Comparison of ENCODE assay signal across 9 cellular contexts in the genomic region with DNA sequence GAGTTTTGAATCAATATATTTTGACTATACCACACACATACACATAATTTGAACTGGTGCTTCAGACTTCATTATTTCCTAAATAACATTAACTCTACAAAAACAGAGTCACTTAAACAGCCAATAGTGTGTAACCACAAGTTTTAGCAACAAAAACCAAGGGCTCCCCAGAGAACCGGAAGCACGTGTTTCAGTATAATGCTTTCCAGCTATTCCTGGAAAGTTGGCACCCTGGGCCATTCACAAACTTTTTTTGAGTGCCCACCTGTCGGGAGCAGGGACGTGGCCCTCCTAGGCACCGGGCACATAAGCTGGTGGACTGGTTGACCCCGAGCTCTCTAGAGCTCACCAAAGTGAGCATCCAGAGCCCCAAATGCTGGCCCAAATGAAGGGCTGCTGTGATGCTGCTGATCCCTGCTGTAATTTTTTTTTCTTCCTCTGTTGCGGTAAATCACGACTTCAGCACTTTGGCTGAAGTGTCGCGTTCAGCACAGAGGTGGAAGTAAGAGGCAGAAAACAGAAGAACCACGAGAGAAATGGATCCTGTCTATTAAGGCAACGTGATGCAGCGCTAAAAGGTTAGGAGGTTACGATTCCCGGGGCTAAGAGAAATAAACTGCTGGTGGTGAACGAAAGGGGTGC. TPM values are rescaled to one million over a fixed set of nuclear protein-coding genes. Genes with fewer than 3 reads are reported as not detected.
DNase-seq lines count a peak whose midpoint lies in the region; ATAC-seq and TF ChIP-seq lines count a peak whose summit lies in the region.
"Had no signal": no experiment of that assay in that cellular context is flagged by ENCODE, and none has a peak within 500 bp of the region (broad histone marks: within the 10 kb centered on the region; RNA-seq: fewer than 3 reads in every experiment).

No MANE protein-coding gene starts in this region.

- no peaks in the 10 kb centered on the region for H3K79me2 ChIP-seq in PC-3 (ENCODE audit: low read length)

- no peak overlapping the region for H3K4me3 Mint-ChIP-seq in MCF 10A (ENCODE audit: unreplicated experiment)
- H3K4me3 Mint-ChIP-seq in activated B cell treated with CpG ODN at 0.5 μM for 24 hours = peak overlapping the region; percentile 81

- no peaks in the 10 kb centered on the region for H3K9me2 ChIP-seq in PC-3 (replicated peaks; ENCODE audit: low read length)

- POLR2A ChIA-PET in MCF 10A (lab: Yijun Ruan, JAX) = no interaction called here
- POLR2A ChIA-PET in activated B cell treated with CpG ODN at 0.5 μM for 24 hours (lab: Charles Lee) = no interaction called here
- POLR2A ChIA-PET in PC-3 (lab: Charles Lee; ENCODE audit: unreplicated experiment) = no interaction called here

- intact Hi-C loops in breast epithelium (cut with DNase I; ENCODE audit: low total_unique reads) = no loop called here
- intact Hi-C loops in MCF 10A (cut with micrococcal nuclease) = no loop called here
- intact Hi-C loops in activated B cell treated with CpG ODN at 0.5 μM for 24 hours (cut with micrococcal nuclease) = loop anchor here (5.0 to 10.0 kb wide), 3 partner anchors 196 to 1416 kb away; a partner anchor contains a TSS
- intact Hi-C loops in PC-3 (cut with micrococcal nuclease) = no loop called here

- DNase-seq in breast epithelium (ENCODE audit: low spot score in 2 of 2) (no peak), MCF 10A (ENCODE audit: unreplicated experiment) (no peak), activated B cell treated with CpG ODN at 0.5 μM for 24 hours (no peak), NCI-H187 treated with DMSO at 0.1 percent for 48 hours (lab: John Stamatoyannopoulos, UW) (no peak), T-helper 9 cell (no peak), PC-3 (no peak)
- DNase-seq: OCI-M1 had no signal

- no peak for TF ChIP-seq CTCF in breast epithelium (IDR thresholded peaks at IDR 0.05)
- TF ChIP-seq CTCF in MCF 10A (IDR thresholded peaks at IDR 0.05; ENCODE audit: unreplicated experiment) = no peak
- no peak for TF ChIP-seq CTCF in activated B cell treated with CpG ODN at 0.5 μM for 24 hours (IDR thresholded peaks at IDR 0.05)
- no peak for TF ChIP-seq CTCF in PC-3 (conservative IDR thresholded peaks at IDR 0.05; ENCODE audit: low read depth, low read length)

- H3K9me3 Mint-ChIP-seq in MCF 10A (ENCODE audit: unreplicated experiment) (no peaks in the 10 kb centered on the region), activated B cell treated with CpG ODN at 0.5 μM for 24 hours (no peaks in the 10 kb centered on the region)

- WGBS in thymus = 4% methylated on average over 16 of the region's 16 CpGs

- BruUV-seq in MCF 10A (replicated peaks; lab: Mats Ljungman, UMichigan) = no TSS peak
- no TSS peak for BruUV-seq in PC-3 (replicated peaks; lab: Mats Ljungman, UMichigan)

- ATAC-seq in activated B cell treated with CpG ODN at 0.5 μM for 24 hours (ENCODE audit: low read depth) (no peak), PC-3 (no peak)

- no peaks in the 10 kb centered on the region for H4K20me1 ChIP-seq in PC-3 (ENCODE audit: low read length)

- no peak overlapping the region for H2AFZ ChIP-seq in PC-3 (ENCODE audit: low read length)

- H3K4me1 Mint-ChIP-seq in MCF 10A (ENCODE audit: insufficient read depth, unreplicated experiment) = no peaks in the 10 kb centered on the region
- H3K4me1 Mint-ChIP-seq in activated B cell treated with CpG ODN at 0.5 μM for 24 hours = peaks cover 29% of the 10 kb centered on the region

- no peaks in the 10 kb centered on the region for H3K9me3 ChIP-seq in breast epithelium
- no peaks in the 10 kb centered on the region for H3K9me3 ChIP-seq in iPS-20b (ENCODE audit: insufficient read depth, low read depth, low read length)
- H3K9me3 ChIP-seq in thymus (ENCODE audit: control insufficient read depth) = no peaks in the 10 kb centered on the region
- H3K9me3 ChIP-seq in PC-3 (ENCODE audit: low read length) = no peaks in the 10 kb centered on the region

- no peak for TF ChIP-seq POLR2A in breast epithelium (IDR thresholded peaks at IDR 0.05)

- peaks cover 11% of the 10 kb centered on the region for H3K27me3 Mint-ChIP-seq in MCF 10A (ENCODE audit: insufficient read depth, unreplicated experiment)
- H3K27me3 Mint-ChIP-seq in activated B cell treated with CpG ODN at 0.5 μM for 24 hours = peaks cover 45% of the 10 kb centered on the region

- CTCF ChIA-PET in MCF 10A (lab: Yijun Ruan, JAX) = interaction anchor here (0.6 to 1.9 kb wide), 7 partner anchors 16 to 1366 kb away, joined by 3 to 5 read pairs (median 3); a partner anchor contains a TSS
- CTCF ChIA-PET in activated B cell treated with CpG ODN at 0.5 μM for 24 hours (lab: Charles Lee) = interaction anchor here (0.9 kb wide), 1 partner anchor 276 kb away, joined by 3 read pairs; no protein-coding TSS in a partner anchor
- CTCF ChIA-PET in PC-3 (lab: Charles Lee) = no interaction called here

- no peak overlapping the region for H3K4me2 ChIP-seq in PC-3 (ENCODE audit: low read length)

- H3K36me3 ChIP-seq in breast epithelium (no peaks in the 10 kb centered on the region), iPS-20b (ENCODE audit: insufficient read depth, low read depth, low read length) (no peaks in the 10 kb centered on the region), thymus (ENCODE audit: control insufficient read depth, insufficient read depth) (no peaks in the 10 kb centered on the region), PC-3 (ENCODE audit: low read depth, low read length) (no peaks in the 10 kb centered on the region)

- peaks cover 0 to 5% of the 10 kb centered on the region in 2 donors for H3K4me1 ChIP-seq in breast epithelium
- H3K4me1 ChIP-seq in iPS-20b (ENCODE audit: insufficient read depth, low read length) = no peaks in the 10 kb centered on the region; the same call in 1 of the 2 replicates
- peaks cover 10% of the 10 kb centered on the region for H3K4me1 ChIP-seq in thymus (ENCODE audit: control insufficient read depth, insufficient read depth, low read length)
- H3K4me1 ChIP-seq in PC-3 (ENCODE audit: insufficient read depth, low read length) = no peaks in the 10 kb centered on the region

- H3K27ac ChIP-seq in breast epithelium = no peak overlapping the region
- H3K27ac ChIP-seq in iPS-20b (ENCODE audit: low read length) = no peak overlapping the region
- no peak overlapping the region for H3K27ac ChIP-seq in thymus (ENCODE audit: low read depth)
- no peak overlapping the region for H3K27ac ChIP-seq in PC-3 (ENCODE audit: low read length)

- H3K9ac ChIP-seq in iPS-20b (ENCODE audit: low read depth, low read length) (no peak overlapping the region), PC-3 (ENCODE audit: low read length) (no peak overlapping the region)

- H3K4me3 ChIP-seq in breast epithelium = peak overlapping the region; percentile 46 to 79 (median 57)
- peak overlapping the region; percentile 66 for H3K4me3 ChIP-seq in iPS-20b (ENCODE audit: low read length)
- peak overlapping the region; percentile 7 for H3K4me3 ChIP-seq in thymus (ENCODE audit: low read length)
- no peak overlapping the region for H3K4me3 ChIP-seq in PC-3 (ENCODE audit: low read length)

- H3K27me3 ChIP-seq in breast epithelium = peaks cover 7 to 29% of the 10 kb centered on the region in 2 donors
- peaks cover 67% of the 10 kb centered on the region for H3K27me3 ChIP-seq in iPS-20b (ENCODE audit: insufficient read depth, low read length)
- H3K27me3 ChIP-seq in thymus (ENCODE audit: control insufficient read depth, insufficient read depth) = peaks cover 51% of the 10 kb centered on the region
- peaks cover 15% of the 10 kb centered on the region for H3K27me3 ChIP-seq in PC-3 (ENCODE audit: low read length)

- H3K36me3 Mint-ChIP-seq in MCF 10A (ENCODE audit: insufficient read depth, unreplicated experiment) = peaks cover 14% of the 10 kb centered on the region
- H3K36me3 Mint-ChIP-seq in activated B cell treated with CpG ODN at 0.5 μM for 24 hours (ENCODE audit: low read depth) = peaks cover 10% of the 10 kb centered on the region

- H3F3A ChIP-seq in PC-3 (ENCODE audit: low read length, unreplicated experiment) = no peaks in the 10 kb centered on the region

- H3K27ac Mint-ChIP-seq in MCF 10A (ENCODE audit: low read depth, unreplicated experiment) = no peak overlapping the region
- no peak overlapping the region for H3K27ac Mint-ChIP-seq in activated B cell treated with CpG ODN at 0.5 μM for 24 hours

RNA-seq across cellular contexts. Expression of a gene that starts 1.8 kb away (rescaled TPM):
- total RNA-seq in breast epithelium (not detected), MCF 10A (2022) (not detected in 2 replicates), activated B cell treated with CpG ODN at 0.5 μM for 24 hours (not detected in 2 replicates), PC-3 (2014; rRNA removed) (not detected in 2 replicates)
- polyA plus RNA-seq in thymus = 0.02 TPM
